Comparison of ENCODE assay signal across 19 cellular contexts in genomic region chr20:36885355-36885754, GRCh38. TPM values are rescaled to one million over a fixed set of nuclear protein-coding genes. Genes with fewer than 3 reads are reported as not detected.
DNase-seq lines count a peak whose midpoint lies in the region; ATAC-seq and TF ChIP-seq lines count a peak whose summit lies in the region.
"Had no signal": no experiment of that assay in that cellular context is flagged by ENCODE, and none has a peak within 500 bp of the region (broad histone marks: within the 10 kb centered on the region; RNA-seq: fewer than 3 reads in every experiment).

No MANE protein-coding gene starts in this region.

- DNase-seq in heart right ventricle (no peak), left ventricle myocardium superior (no peak), RKO (ENCODE audit: low spot score) (peak; percentile 65), dermis blood vessel endothelial cell (peak; percentile 30), testis (no peak), NCI-H146 treated with DMSO at 0.1 percent for 48 hours (lab: John Stamatoyannopoulos, UW; ENCODE audit: unreplicated experiment) (no peak), NCI-H1048 (lab: John Stamatoyannopoulos, UW) (no peak)
- DNase-seq: activated effector memory CD4-positive, alpha-beta T cell treated with Interleukin-2 at 50 U/mL for 16 hours; effector memory CD4-positive, alpha-beta T cell; foreskin melanocyte; NCI-H1930; NCI-H526 treated with DMSO at 0.1 percent for 48 hours; nucleus accumbens; stimulated activated naive CD4-positive, alpha-beta T cell had no signal

- H3K9me3 ChIP-seq in heart right ventricle: no peaks in the 10 kb centered on the region
- no peaks in the 10 kb centered on the region for H3K9me3 ChIP-seq in testis

- intact Hi-C loops in heart right ventricle (cut with DNase I): loop anchor here in 5 of 10 donors (5.0 to 10.0 kb wide), 6 partner anchors 93 to 331 kb away; partner anchors contain the start of gene RAB5IF (in 1 of the 5)
- intact Hi-C loops in left ventricle myocardium superior (cut with micrococcal nuclease): no loop called here
- intact Hi-C loops in testis (cut with DNase I; ENCODE audit: low total_unique reads): no loop called here

- H3K4me1 ChIP-seq in heart right ventricle: peaks cover 0 to 13% (median 11%) of the 10 kb centered on the region in 9 donors
- peaks cover 14% of the 10 kb centered on the region for H3K4me1 ChIP-seq in testis

- WGBS in heart right ventricle, 2 donors: 39 to 61% methylated on average over 8 of the region's 8 CpGs
- WGBS in testis, 2 donors: 37 to 55% methylated on average over 8 of the region's 8 CpGs

- peak in 5 of 9 donors; percentile 16 to 45 (median 26) for TF ChIP-seq CTCF in heart right ventricle (IDR thresholded peaks at IDR 0.05)
- TF ChIP-seq CTCF in testis (IDR thresholded peaks at IDR 0.05): peak; percentile 40 to 50 (median 49)

- no peak for TF ChIP-seq POLR2A in testis (IDR thresholded peaks at IDR 0.05)

- ATAC-seq in heart right ventricle (peak in 1 of 8 donors; percentile 44), left ventricle myocardium superior (no peak), GM21515 (IDR thresholded peaks at IDR 0.05; ENCODE audit: unreplicated experiment) (no peak)

- H3K36me3 ChIP-seq in heart right ventricle (peaks cover 0 to 17% (median 0%) of the 10 kb centered on the region in 9 donors), testis (ENCODE audit: low read depth, missing control alignments) (no peaks in the 10 kb centered on the region)

- no peaks in the 10 kb centered on the region for H3K27me3 ChIP-seq in heart right ventricle
- no peaks in the 10 kb centered on the region for H3K27me3 ChIP-seq in testis

- H3K4me3 ChIP-seq in heart right ventricle (no peak overlapping the region), testis (no peak overlapping the region)
- H3K4me3 ChIP-seq: smooth muscle cell had no signal

- H3K27ac ChIP-seq in heart right ventricle (no peak overlapping the region), testis (no peak overlapping the region)
- H3K27ac ChIP-seq: HL-60 had no signal

RNA-seq across cellular contexts. Expression of gene TLDC2, which starts 9.4 kb away (rescaled TPM):
- total RNA-seq in heart right ventricle (not detected), left ventricle myocardium superior (not detected), dermis blood vessel endothelial cell (under 0.01 and 0.14 TPM in 2 replicates), testis (1 to 10 TPM; 2.8 to 3.4 TPM)
- polyA plus RNA-seq in heart right ventricle (under 1 TPM in 1 of 2 donors, not detected in 1; 0.01 TPM), testis (ENCODE audit: insufficient read depth, low read depth, low replicate concordance) (2.9 TPM)
- total RNA-seq: activated CD8-positive, alpha-beta memory T cell treated with anti-CD3 and anti-CD28 coated beads for 36 hours; mesenteric fat pad; smooth muscle cell had no signal
- polyA plus RNA-seq: smooth muscle cell had no signal

Comparison
In these comparisons a context has a peak if more than half of its experiments do, and no peak if none do; other contexts are left out.
1. DNase-seq: peak in RKO (single experiment) and dermis blood vessel endothelial cell (single experiment); none in heart right ventricle (0 of 2), left ventricle myocardium superior (single experiment), testis (single experiment), NCI-H146 treated with DMSO at 0.1 percent for 48 hours (single experiment) and NCI-H1048 (single experiment).